Comparison of ENCODE assay signal across 24 cellular contexts in genomic region chr7:148129023-148129422, GRCh38.
"Had no signal": no experiment of that assay in that cellular context is flagged by ENCODE, and none has a peak within 500 bp of the region (broad histone marks: within the 10 kb centered on the region; RNA-seq: fewer than 3 reads in every experiment).

No MANE protein-coding gene starts in this region.

- H3K4me1 ChIP-seq: esophagus squamous epithelium, lower lobe of right lung, psoas muscle, sigmoid colon, testis, tibial artery had no signal

- H3K36me3 ChIP-seq: esophagus squamous epithelium, lower lobe of right lung, ovary, sigmoid colon, tibial artery had no signal

- DNase-seq: dermis blood vessel endothelial cell; effector memory CD4-positive, alpha-beta T cell; esophagus squamous epithelium; foreskin melanocyte; hypothalamus; immature natural killer cell; islet precursor cell; kidney glomerular epithelial cell; left ventricle myocardium superior; lower lobe of right lung; natural killer cell; occipital lobe; ovary; psoas muscle; right cardiac atrium; sigmoid colon; stimulated activated CD4-positive, alpha-beta T cell treated with anti-CD3 and anti-CD28 coated beads, Interleukin-2, amount 100 ng/mL, for 24 hours; stimulated activated CD4-positive, alpha-beta T cell treated with anti-CD3 and anti-CD28 coated beads, Interleukin-4, amount 100 ng/mL, for 24 hours; stimulated activated naive CD4-positive, alpha-beta T cell treated with Interleukin-2 at 50 U/mL for 16 hours; substantia nigra; testis; tibial artery had no signal

- H3K27me3 ChIP-seq: esophagus squamous epithelium, ovary, sigmoid colon, testis, tibial artery had no signal

- H3K4me3 ChIP-seq: coronary artery, esophagus squamous epithelium, lower lobe of right lung, ovary, psoas muscle, sigmoid colon, testis, tibial artery had no signal

- H3K9me3 ChIP-seq: esophagus squamous epithelium, lower lobe of right lung, ovary, psoas muscle, sigmoid colon, testis, tibial artery had no signal

- H3K27ac ChIP-seq: coronary artery, esophagus squamous epithelium, lower lobe of right lung, ovary, psoas muscle, sigmoid colon, testis, tibial artery had no signal

- ATAC-seq: left ventricle myocardium superior; lower lobe of right lung; natural killer cell; psoas muscle; right cardiac atrium; stimulated activated effector memory CD8-positive, alpha-beta T cell treated with anti-CD3 and anti-CD28 coated beads, Interleukin-12 subunit alpha, Interleukin-12 subunit beta, amount 100 ng/mL, for 72 hours had no signal
